In the genomic region with DNA sequence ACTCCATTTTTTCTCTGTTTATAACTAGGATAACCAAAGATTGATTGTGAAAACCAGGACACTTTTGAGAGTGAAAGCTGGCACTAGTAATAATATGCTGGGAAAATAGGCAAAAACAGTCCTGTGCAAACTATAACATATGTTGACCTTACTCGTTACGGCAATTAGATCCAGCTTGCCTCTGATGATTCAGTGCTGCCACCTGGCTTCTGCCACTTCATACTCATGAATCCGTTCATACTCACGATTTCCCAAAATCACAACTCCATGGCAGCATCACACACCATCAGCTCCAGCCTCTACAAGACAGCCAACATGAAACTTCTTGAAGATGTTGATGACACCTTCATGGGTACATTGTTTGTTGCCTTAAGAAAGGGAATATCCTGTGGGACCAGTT, we compare ENCODE assay signal across 8 cellular contexts. TPM values are rescaled to one million over a fixed set of nuclear protein-coding genes. Genes with fewer than 3 reads are reported as not detected.
DNase-seq lines count a peak whose midpoint lies in the region; ATAC-seq, FAIRE-seq and TF ChIP-seq lines count a peak whose summit lies in the region.

No MANE protein-coding gene starts in this region.

- peak; percentile 59 for TF ChIP-seq CTCF in bronchial epithelial cell (IDR thresholded peaks at IDR 0.05; ENCODE audit: insufficient read depth, low read length, severe bottlenecking)

- H3K27ac ChIP-seq in small intestine (ENCODE audit: low read depth in 1 of 2, low read length in 1 of 2): no peak overlapping the region

- peaks cover 3% of the 10 kb centered on the region for H3K27me3 ChIP-seq in bronchial epithelial cell (ENCODE audit: control insufficient read depth, insufficient read depth, low read length)
- H3K27me3 ChIP-seq in small intestine (ENCODE audit: control insufficient read depth in 2 of 2, insufficient read depth in 2 of 2, low read length in 2 of 2): no peaks in the 10 kb centered on the region

- no peaks in the 10 kb centered on the region for H3K4me1 ChIP-seq in small intestine (ENCODE audit: control insufficient read depth in 2 of 2, insufficient read depth in 1 of 2, low read depth in 1 of 2, low read length in 1 of 2)

- FAIRE-seq in bronchial epithelial cell (lab: Jason Lieb, UNC): no peak
- no peak for FAIRE-seq in small intestine (lab: Jason Lieb, UNC)
- no peak for FAIRE-seq in GM19239 (lab: Jason Lieb, UNC)

- DNase-seq in NCI-H82 (lab: John Stamatoyannopoulos, UW) (peak; percentile 19), NCI-H82 treated with DMSO at 0.1 percent for 48 hours (lab: John Stamatoyannopoulos, UW; ENCODE audit: unreplicated experiment) (no peak), NCI-H446 treated with DMSO at 0.1 percent for 48 hours (lab: John Stamatoyannopoulos, UW) (peak; percentile 83), bronchial epithelial cell (ENCODE audit: low read depth) (peak; percentile 48), small intestine (peak; percentile 11), GM19239 (ENCODE audit: insufficient read length, low spot score) (no peak)

- H3K4me3 ChIP-seq in bronchial epithelial cell (ENCODE audit: low read depth, low read length) (no peak overlapping the region), small intestine (ENCODE audit: low read depth in 1 of 2, low read length in 2 of 2) (no peak overlapping the region)

- ATAC-seq in GM19324 (IDR thresholded peaks at IDR 0.05; ENCODE audit: low FRiP score, unreplicated experiment): no peak
- no peak for ATAC-seq in HG03135 (IDR thresholded peaks at IDR 0.05; ENCODE audit: unreplicated experiment)

- H3K36me3 ChIP-seq in bronchial epithelial cell (ENCODE audit: control insufficient read depth, insufficient read depth, low read length): no peaks in the 10 kb centered on the region
- no peaks in the 10 kb centered on the region for H3K36me3 ChIP-seq in small intestine (ENCODE audit: control insufficient read depth in 2 of 2, insufficient read depth in 2 of 2, low read length in 2 of 2)

- WGBS in small intestine, 3 donors: 14 to 49% (median 47%) methylated on average over 4 of the region's 4 CpGs

- no peaks in the 10 kb centered on the region for H3K9me3 ChIP-seq in small intestine (ENCODE audit: control insufficient read depth, low read depth)

RNA-seq across cellular contexts. Expression of a gene that starts 49.1 kb away (rescaled TPM):
- 92.1 and 109 TPM in 2 replicates for total RNA-seq in bronchial epithelial cell
- polyA plus RNA-seq in small intestine: 10 to 100 TPM; 16.3 to 30.2 (median 18.6) TPM

Comparison
In these comparisons a context has a peak if more than half of its experiments do, and no peak if none do; other contexts are left out.
1. DNase-seq: peak in NCI-H82 (single experiment), NCI-H446 treated with DMSO at 0.1 percent for 48 hours (single experiment), bronchial epithelial cell (single experiment) and small intestine (single experiment); none in NCI-H82 treated with DMSO at 0.1 percent for 48 hours (single experiment) and GM19239 (single experiment).